8 cellular contexts compared by ENCODE assay signal in genomic region chr2:9950521-9951271, GRCh38. TPM values are rescaled to one million over a fixed set of nuclear protein-coding genes. Genes with fewer than 3 reads are reported as not detected.
DNase-seq lines count a peak whose midpoint lies in the region; ATAC-seq and TF ChIP-seq lines count a peak whose summit lies in the region.

No MANE protein-coding gene starts in this region.

- H3K36me3 Mint-ChIP-seq in CD4-positive, alpha-beta memory T cell = no peaks in the 10 kb centered on the region
- peaks cover 3% of the 10 kb centered on the region for H3K36me3 Mint-ChIP-seq in T-helper 1 cell treated with Interleukin-12 subunit alpha and Interleukin-12 subunit beta and Interleukin-4 antibody, amounts not matched to agents 30 μg/mL and 1 μg/mL, for 36 hours (ENCODE audit: low read depth)
- H3K36me3 Mint-ChIP-seq in chondrocyte (ENCODE audit: low read depth) (no peaks in the 10 kb centered on the region), memory B cell (no peaks in the 10 kb centered on the region)
- no peaks in the 10 kb centered on the region for H3K36me3 Mint-ChIP-seq in stimulated activated naive CD8-positive, alpha-beta T cell treated with anti-CD3 and anti-CD28 coated beads, Interleukin-15, Interleukin-2, amounts not matched to agents 100 ng/mL and 50 ng/mL, for 24 hours (ENCODE audit: low read depth)

- H3K4me3 ChIP-seq in CD4-positive, alpha-beta memory T cell (ENCODE audit: low read length in 2 of 2) = peak overlapping the region in 1 of 2 donors; percentile 58

- no peaks in the 10 kb centered on the region for H3K27me3 ChIP-seq in CD4-positive, alpha-beta memory T cell (ENCODE audit: insufficient read depth, low read length)

- no peaks in the 10 kb centered on the region for H3K9me3 ChIP-seq in CD4-positive, alpha-beta memory T cell (ENCODE audit: control insufficient read depth in 1 of 2, low read length in 2 of 2)

- peak; percentile 40 for ATAC-seq in GM18909 (IDR thresholded peaks at IDR 0.05; ENCODE audit: poor library complexity, unreplicated experiment)
- peak; percentile 34 for ATAC-seq in HG03159 (IDR thresholded peaks at IDR 0.05; ENCODE audit: unreplicated experiment)
- peak; percentile 51 for ATAC-seq in memory B cell (ENCODE audit: low read depth)

- no peaks in the 10 kb centered on the region for H3K36me3 ChIP-seq in CD4-positive, alpha-beta memory T cell (ENCODE audit: insufficient read depth, low read length)

- H3K27ac Mint-ChIP-seq in CD4-positive, alpha-beta memory T cell = peak overlapping the region in 5 of 7 donors; percentile 32 to 68 (median 61)
- H3K27ac Mint-ChIP-seq in T-helper 1 cell treated with Interleukin-12 subunit alpha and Interleukin-12 subunit beta and Interleukin-4 antibody, amounts not matched to agents 30 μg/mL and 1 μg/mL, for 36 hours = peak overlapping the region; percentile 69
- H3K27ac Mint-ChIP-seq in chondrocyte (ENCODE audit: unreplicated experiment) (no peak overlapping the region), memory B cell (peak overlapping the region; percentile 56)
- H3K27ac Mint-ChIP-seq in stimulated activated naive CD8-positive, alpha-beta T cell treated with anti-CD3 and anti-CD28 coated beads, Interleukin-15, Interleukin-2, amounts not matched to agents 100 ng/mL and 50 ng/mL, for 24 hours = peak overlapping the region; percentile 32

- POLR2A ChIA-PET in CD4-positive, alpha-beta memory T cell (lab: Charles Lee; ENCODE audit: partially characterized antibody) = interaction anchor here (0.9 to 1.3 kb wide), 2 partner anchors 36 to 107 kb away, joined by 3 to 5 read pairs; partner anchors contain the start of gene TAF1B

- peaks cover 0 to 5% (median 4%) of the 10 kb centered on the region in 4 donors for H3K4me1 Mint-ChIP-seq in CD4-positive, alpha-beta memory T cell
- peaks cover 7% of the 10 kb centered on the region for H3K4me1 Mint-ChIP-seq in T-helper 1 cell treated with Interleukin-12 subunit alpha and Interleukin-12 subunit beta and Interleukin-4 antibody, amounts not matched to agents 30 μg/mL and 1 μg/mL, for 36 hours (ENCODE audit: low read depth)
- H3K4me1 Mint-ChIP-seq in chondrocyte (ENCODE audit: low read depth) (peaks cover 5% of the 10 kb centered on the region), memory B cell (peaks cover 6% of the 10 kb centered on the region)
- H3K4me1 Mint-ChIP-seq in stimulated activated naive CD8-positive, alpha-beta T cell treated with anti-CD3 and anti-CD28 coated beads, Interleukin-15, Interleukin-2, amounts not matched to agents 100 ng/mL and 50 ng/mL, for 24 hours (ENCODE audit: low read depth) = peaks cover 7% of the 10 kb centered on the region

- peaks cover 7 to 23% of the 10 kb centered on the region in 2 donors for H3K27me3 Mint-ChIP-seq in CD4-positive, alpha-beta memory T cell
- H3K27me3 Mint-ChIP-seq in T-helper 1 cell treated with Interleukin-12 subunit alpha and Interleukin-12 subunit beta and Interleukin-4 antibody, amounts not matched to agents 30 μg/mL and 1 μg/mL, for 36 hours (ENCODE audit: low read depth) = peaks cover 60% of the 10 kb centered on the region
- H3K27me3 Mint-ChIP-seq in chondrocyte (ENCODE audit: low read depth) (peaks cover 28% of the 10 kb centered on the region), memory B cell (peaks cover 14% of the 10 kb centered on the region)
- H3K27me3 Mint-ChIP-seq in stimulated activated naive CD8-positive, alpha-beta T cell treated with anti-CD3 and anti-CD28 coated beads, Interleukin-15, Interleukin-2, amounts not matched to agents 100 ng/mL and 50 ng/mL, for 24 hours = peaks cover 58% of the 10 kb centered on the region

- TF ChIP-seq CTCF in chondrocyte (IDR thresholded peaks at IDR 0.05) = peak; percentile 48

- CTCF ChIA-PET in CD4-positive, alpha-beta memory T cell (lab: Charles Lee; ENCODE audit: partially characterized antibody) = no interaction called here

- H3K9me3 Mint-ChIP-seq in CD4-positive, alpha-beta memory T cell = peaks cover 0 to 4% (median 0%) of the 10 kb centered on the region in 8 donors
- no peaks in the 10 kb centered on the region for H3K9me3 Mint-ChIP-seq in T-helper 1 cell treated with Interleukin-12 subunit alpha and Interleukin-12 subunit beta and Interleukin-4 antibody, amounts not matched to agents 30 μg/mL and 1 μg/mL, for 36 hours
- H3K9me3 Mint-ChIP-seq in chondrocyte (ENCODE audit: low read depth) = no peaks in the 10 kb centered on the region
- H3K9me3 Mint-ChIP-seq in memory B cell = no peaks in the 10 kb centered on the region
- no peaks in the 10 kb centered on the region for H3K9me3 Mint-ChIP-seq in stimulated activated naive CD8-positive, alpha-beta T cell treated with anti-CD3 and anti-CD28 coated beads, Interleukin-15, Interleukin-2, amounts not matched to agents 100 ng/mL and 50 ng/mL, for 24 hours

- peaks cover 13% of the 10 kb centered on the region for H3K4me1 ChIP-seq in CD4-positive, alpha-beta memory T cell (ENCODE audit: insufficient read depth, low read length)

- DNase-seq in CD4-positive, alpha-beta memory T cell = peak in 2 of 5 donors; percentile 58 to 71
- DNase-seq in chondrocyte (ENCODE audit: low spot score) (no peak), memory B cell (ENCODE audit: low spot score in 2 of 2) (peak; percentile 40 to 67), NCI-H2029 (lab: John Stamatoyannopoulos, UW) (no peak)

- H3K4me3 Mint-ChIP-seq in CD4-positive, alpha-beta memory T cell = peak overlapping the region; percentile 78 to 91 (median 88)
- peak overlapping the region; percentile 86 for H3K4me3 Mint-ChIP-seq in T-helper 1 cell treated with Interleukin-12 subunit alpha and Interleukin-12 subunit beta and Interleukin-4 antibody, amounts not matched to agents 30 μg/mL and 1 μg/mL, for 36 hours
- H3K4me3 Mint-ChIP-seq in chondrocyte (ENCODE audit: unreplicated experiment) (peak overlapping the region; percentile 69), memory B cell (peak overlapping the region; percentile 90)
- peak overlapping the region; percentile 72 for H3K4me3 Mint-ChIP-seq in stimulated activated naive CD8-positive, alpha-beta T cell treated with anti-CD3 and anti-CD28 coated beads, Interleukin-15, Interleukin-2, amounts not matched to agents 100 ng/mL and 50 ng/mL, for 24 hours

- H3K27ac ChIP-seq in CD4-positive, alpha-beta memory T cell (ENCODE audit: low read depth, low read length) = peak overlapping the region; percentile 51

- intact Hi-C loops in CD4-positive, alpha-beta memory T cell (cut with micrococcal nuclease) = loop anchor here (1.0 to 5.0 kb wide), 5 partner anchors 94 to 1392 kb away; partner anchors contain the start of genes ADAM17, ODC1, ROCK2 and TAF1B

RNA-seq across cellular contexts. Expression of gene GRHL1, which starts 0.8 kb away (rescaled TPM):
- under 1 TPM; 0.33 to 0.49 TPM for total RNA-seq in CD4-positive, alpha-beta memory T cell
- under 1 TPM; 0.14 to 0.33 TPM for polyA plus RNA-seq in CD4-positive, alpha-beta memory T cell
- 0.31 to 0.59 TPM (median 0.42 TPM) in 3 replicates for total RNA-seq in chondrocyte

Comparison
In these comparisons a context has a peak if more than half of its experiments do, and no peak if none do; other contexts are left out.
1. DNase-seq: peak in memory B cell (2 of 2); none in chondrocyte (single experiment) and NCI-H2029 (single experiment).
2. Peak in every context shown above with its lines, with median percentiles within 50 percentile points of each other: H3K4me3 Mint-ChIP-seq and ATAC-seq.